ENCODE assay signal across 26 cellular contexts in genomic region chr4:86367577-86367976, GRCh38. TPM values are rescaled to one million over a fixed set of nuclear protein-coding genes. Genes with fewer than 3 reads are reported as not detected.
DNase-seq lines count a peak whose midpoint lies in the region; ATAC-seq lines count a peak whose summit lies in the region.
"Had no signal": no experiment of that assay in that cellular context is flagged by ENCODE, and none has a peak within 500 bp of the region (broad histone marks: within the 10 kb centered on the region; RNA-seq: fewer than 3 reads in every experiment).

No MANE protein-coding gene starts in this region.

- DNase-seq in GM04504 (ENCODE audit: low read depth): peak; percentile 13
- DNase-seq in brain pericyte (ENCODE audit: low read depth, low spot score): peak; percentile 65
- peak; percentile 80 for DNase-seq in fibroblast of the conjunctiva (ENCODE audit: low read depth)
- DNase-seq in SKM-1 (lab: John Stamatoyannopoulos, UW; ENCODE audit: unreplicated experiment): no peak
- no peak for DNase-seq in Right ventricle myocardium inferior (ENCODE audit: missing footprints)
- no peak for DNase-seq in left cardiac atrium
- DNase-seq: activated CD4-positive, alpha-beta T cell treated with anti-CD3 and anti-CD28 coated beads for 4 hours; activated naive CD4-positive, alpha-beta T cell; activated T-cell treated with anti-CD3 and anti-CD28 coated beads, Interleukin-2, amount 50 U/mL, for 48 hours; adrenal gland; AML-193; CD4-positive, alpha-beta memory T cell; cortex of kidney; DMS 273 treated with DMSO at 0.1 percent for 48 hours; foreskin keratinocyte; GDM1; NCI-H2029 treated with DMSO at 0.1 percent for 48 hours; NCI-H226; NCI-H748 treated with DMSO at 0.1 percent for 48 hours; retina; SK-N-SH; stimulated activated CD4-positive, alpha-beta T cell treated with anti-CD3 and anti-CD28 coated beads, Interleukin-12 subunit alpha, Interleukin-12 subunit beta, amount 100 ng/mL, for 4 hours; stimulated activated CD4-positive, alpha-beta T cell treated with anti-CD3 and anti-CD28 coated beads, Interleukin-4, amount 100 ng/mL, for 4 hours; stimulated activated naive CD4-positive, alpha-beta T cell had no signal

- ATAC-seq in GM18861 (IDR thresholded peaks at IDR 0.05; ENCODE audit: unreplicated experiment): no peak
- ATAC-seq in Right ventricle myocardium inferior: no peak
- no peak for ATAC-seq in left cardiac atrium
- ATAC-seq: foreskin keratinocyte; natural killer cell treated with Interleukin-12 subunit alpha and Interleukin-12 subunit beta and Interleukin-15 and Interleukin-18, amount 100 ng/mL, for 72 hours had no signal

- intact Hi-C loops in Right ventricle myocardium inferior (cut with DNase I): no loop called here
- intact Hi-C loops in left cardiac atrium (cut with DNase I): no loop called here

RNA-seq across cellular contexts. Expression of gene MAPK10, which starts 7.7 kb away (rescaled TPM):
- total RNA-seq in Right ventricle myocardium inferior (4.1 TPM), left cardiac atrium (10 to 100 TPM in 1 of 2 donors, 1 to 10 TPM in 1; 9.8 to 20.3 TPM)
- total RNA-seq: CD4-positive, alpha-beta memory T cell had no signal

Comparison
In these comparisons a context has a peak if more than half of its experiments do, and no peak if none do; other contexts are left out.
1. DNase-seq: peak in GM04504 (single experiment), brain pericyte (single experiment) and fibroblast of the conjunctiva (single experiment); none in SKM-1 (single experiment), Right ventricle myocardium inferior (single experiment) and left cardiac atrium (single experiment).